Comparison of ENCODE assay signal across 39 cellular contexts in the genomic region with DNA sequence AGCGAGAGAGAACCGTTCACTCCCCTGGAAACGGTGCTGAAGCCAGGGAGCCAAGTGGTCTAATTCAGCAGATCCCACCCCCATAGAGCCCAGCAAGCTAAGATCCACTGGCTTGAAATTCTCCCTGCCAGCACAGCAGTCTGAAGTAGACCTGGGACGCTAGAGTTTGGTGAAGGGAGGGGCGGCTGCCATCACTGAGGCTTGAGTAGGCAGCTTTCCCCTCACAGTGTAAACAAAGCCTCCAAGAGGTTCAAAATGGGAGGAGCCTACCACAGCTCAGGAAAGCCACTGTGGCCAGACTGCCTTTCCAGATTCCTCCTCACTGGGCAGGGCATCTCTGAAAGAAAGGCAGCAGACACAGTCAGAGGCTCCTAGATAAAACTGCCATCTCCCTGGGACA. TPM values are rescaled to one million over a fixed set of nuclear protein-coding genes. Genes with fewer than 3 reads are reported as not detected.
"Had no signal": no experiment of that assay in that cellular context is flagged by ENCODE, and none has a peak within 500 bp of the region (broad histone marks: within the 10 kb centered on the region; RNA-seq: fewer than 3 reads in every experiment).

No MANE protein-coding gene starts in this region.

- H3K9me3 Mint-ChIP-seq: activated B cell treated with CpG ODN at 0.5 μM for 24 hours; activated CD4-positive, alpha-beta memory T cell treated with anti-CD3 and anti-CD28 coated beads for 36 hours; activated CD4-positive, alpha-beta T cell treated with anti-CD3 and anti-CD28 coated beads, Interleukin-2, amount 10 ng/mL, durations not matched to agents 24 days and 14 days; activated CD8-positive, alpha-beta T cell treated with anti-CD3 and anti-CD28 coated beads for 36 hours; activated naive CD4-positive, alpha-beta T cell treated with anti-CD3 and anti-CD28 coated beads for 36 hours; activated naive CD4-positive, alpha-beta T cell treated with anti-CD3 and anti-CD28 coated beads, Interleukin-2, amount 50 U/mL, for 72 hours; activated naive CD8-positive, alpha-beta T cell treated with anti-CD3 and anti-CD28 coated beads for 36 hours; activated T-cell treated with anti-CD3 and anti-CD28 coated beads, Interleukin-2, amount 50 U/mL, for 4 hours; activated T-cell treated with anti-CD3 and anti-CD28 coated beads, Interleukin-2, amount 50 U/mL, for 72 hours; activated T-helper 1 cell treated with anti-CD3 and anti-CD28 coated beads, Interleukin-12 subunit alpha, Interleukin-12 subunit beta, Interleukin-2, Interleukin-4 antibody, amounts not matched to agents 30 ng/mL and 10 ng/mL and 1 ng/mL, durations not matched to agents 14 hours and 24 hours and 36 hours; activated T-helper 17 cell treated with anti-CD3 and anti-CD28 coated beads, Interleukin-2, amount 50 U/mL, for 72 hours; central memory CD8-positive, alpha-beta T cell; T-helper 1 cell treated with Interleukin-12 subunit alpha and Interleukin-12 subunit beta and Interleukin-4 antibody, amounts not matched to agents 30 μg/mL and 1 μg/mL, for 36 hours; T-helper 2 cell treated with Interferon-gamma antibody and Interleukin-4, amounts not matched to agents 5 μg/mL and 100 μg/mL, for 36 hours had no signal

- H3K9me3 ChIP-seq: adrenal gland, ascending aorta had no signal

- FAIRE-seq: bronchial epithelial cell, TTC549 had no signal

- H3K27me3 ChIP-seq: adrenal gland, ascending aorta, cardiac muscle cell had no signal

- H3K4me1 Mint-ChIP-seq: activated B cell treated with CpG ODN at 0.5 μM for 24 hours; activated CD4-positive, alpha-beta T cell treated with anti-CD3 and anti-CD28 coated beads, Interleukin-2, amount 10 ng/mL, durations not matched to agents 24 days and 14 days; activated naive CD8-positive, alpha-beta T cell treated with anti-CD3 and anti-CD28 coated beads for 36 hours; activated T-helper 17 cell treated with anti-CD3 and anti-CD28 coated beads, Interleukin-2, amount 50 U/mL, for 72 hours; brain; central memory CD8-positive, alpha-beta T cell had no signal

- H3K4me3 Mint-ChIP-seq: activated B cell treated with CpG ODN at 0.5 μM for 24 hours; activated CD4-positive, alpha-beta memory T cell treated with anti-CD3 and anti-CD28 coated beads for 36 hours; activated CD4-positive, alpha-beta T cell treated with anti-CD3 and anti-CD28 coated beads, Interleukin-2, amount 10 ng/mL, durations not matched to agents 24 days and 14 days; activated CD8-positive, alpha-beta T cell treated with anti-CD3 and anti-CD28 coated beads for 36 hours; activated naive CD4-positive, alpha-beta T cell treated with anti-CD3 and anti-CD28 coated beads for 36 hours; activated naive CD8-positive, alpha-beta T cell treated with anti-CD3 and anti-CD28 coated beads for 36 hours; activated T-cell treated with anti-CD3 and anti-CD28 coated beads, Interleukin-2, amount 50 U/mL, for 4 hours; activated T-cell treated with anti-CD3 and anti-CD28 coated beads, Interleukin-2, amount 50 U/mL, for 72 hours; activated T-helper 1 cell treated with anti-CD3 and anti-CD28 coated beads, Interleukin-12 subunit alpha, Interleukin-12 subunit beta, Interleukin-2, Interleukin-4 antibody, amounts not matched to agents 30 ng/mL and 10 ng/mL and 1 ng/mL, durations not matched to agents 14 hours and 24 hours and 36 hours; activated T-helper 17 cell treated with anti-CD3 and anti-CD28 coated beads, Interleukin-2, amount 50 U/mL, for 72 hours; brain; central memory CD8-positive, alpha-beta T cell; T-helper 1 cell treated with Interleukin-12 subunit alpha and Interleukin-12 subunit beta and Interleukin-4 antibody, amounts not matched to agents 30 μg/mL and 1 μg/mL, for 36 hours; T-helper 2 cell treated with Interferon-gamma antibody and Interleukin-4, amounts not matched to agents 5 μg/mL and 100 μg/mL, for 36 hours had no signal

- H3K36me3 ChIP-seq: adrenal gland, ascending aorta, cardiac muscle cell had no signal

- H3K4me1 ChIP-seq: adrenal gland, ascending aorta had no signal

- H3K27ac ChIP-seq: adrenal gland, ascending aorta, cardiac muscle cell, VCaP had no signal

- H3K27ac Mint-ChIP-seq: activated B cell treated with CpG ODN at 0.5 μM for 24 hours; activated CD4-positive, alpha-beta memory T cell treated with anti-CD3 and anti-CD28 coated beads for 36 hours; activated CD4-positive, alpha-beta T cell treated with anti-CD3 and anti-CD28 coated beads, Interleukin-2, amount 10 ng/mL, durations not matched to agents 24 days and 14 days; activated CD8-positive, alpha-beta T cell treated with anti-CD3 and anti-CD28 coated beads for 36 hours; activated naive CD4-positive, alpha-beta T cell treated with anti-CD3 and anti-CD28 coated beads for 36 hours; activated naive CD4-positive, alpha-beta T cell treated with anti-CD3 and anti-CD28 coated beads, Interleukin-2, amount 50 U/mL, for 72 hours; activated naive CD8-positive, alpha-beta T cell treated with anti-CD3 and anti-CD28 coated beads for 36 hours; activated T-cell treated with anti-CD3 and anti-CD28 coated beads, Interleukin-2, amount 50 U/mL, for 72 hours; activated T-helper 1 cell treated with anti-CD3 and anti-CD28 coated beads, Interleukin-12 subunit alpha, Interleukin-12 subunit beta, Interleukin-2, Interleukin-4 antibody, amounts not matched to agents 30 ng/mL and 10 ng/mL and 1 ng/mL, durations not matched to agents 14 hours and 24 hours and 36 hours; activated T-helper 17 cell treated with anti-CD3 and anti-CD28 coated beads, Interleukin-2, amount 50 U/mL, for 72 hours; brain; T-helper 1 cell treated with Interleukin-12 subunit alpha and Interleukin-12 subunit beta and Interleukin-4 antibody, amounts not matched to agents 30 μg/mL and 1 μg/mL, for 36 hours; T-helper 2 cell treated with Interferon-gamma antibody and Interleukin-4, amounts not matched to agents 5 μg/mL and 100 μg/mL, for 36 hours had no signal

- DNase-seq: activated B cell treated with CpG ODN at 0.5 μM for 24 hours; activated CD4-positive, alpha-beta memory T cell treated with anti-CD3 and anti-CD28 coated beads for 36 hours; activated CD4-positive, alpha-beta T cell treated with anti-CD3 and anti-CD28 coated beads for 4 hours; activated CD4-positive, alpha-beta T cell treated with anti-CD3 and anti-CD28 coated beads, Interleukin-2, amount 10 ng/mL, durations not matched to agents 24 days and 14 days; activated CD4-positive, alpha-beta T cell treated with anti-CD3 and anti-CD28 coated beads, Interleukin-2, amount 50 U/mL, for 1 hour; activated CD4-positive, alpha-beta T cell treated with anti-CD3 and anti-CD28 coated beads, Interleukin-2, amount 50 U/mL, for 4 hours; activated CD4-positive, CD25-positive, alpha-beta regulatory T cell treated with anti-CD3 and anti-CD28 coated beads, Interleukin-2, amount 50 U/mL, for 72 hours; activated CD8-positive, alpha-beta memory T cell treated with anti-CD3 and anti-CD28 coated beads, Interleukin-2, amount 50 U/mL, for 4 hours; activated CD8-positive, alpha-beta T cell treated with anti-CD3 and anti-CD28 coated beads for 36 hours; activated effector memory CD4-positive, alpha-beta T cell treated with anti-CD3 and anti-CD28 coated beads, Interleukin-2, amount 50 U/mL, for 16 hours; activated gamma-delta T cell treated with Interleukin-2 at 50 U/mL for 16 hours; activated naive CD4-positive, alpha-beta T cell; activated naive CD4-positive, alpha-beta T cell treated with anti-CD3 and anti-CD28 coated beads for 36 hours; activated naive CD4-positive, alpha-beta T cell treated with anti-CD3 and anti-CD28 coated beads, Interleukin-2, amount 50 U/mL, for 16 hours; activated naive CD8-positive, alpha-beta T cell treated with anti-CD3 and anti-CD28 coated beads for 36 hours; activated T-cell treated with anti-CD3 and anti-CD28 coated beads for 4 hours; activated T-cell treated with anti-CD3 and anti-CD28 coated beads, Interleukin-2, amount 50 U/mL, for 1 hour; activated T-cell treated with anti-CD3 and anti-CD28 coated beads, Interleukin-2, amount 50 U/mL, for 4 hours; activated T-cell treated with anti-CD3 and anti-CD28 coated beads, Interleukin-2, amount 50 U/mL, for 72 hours; adrenal gland; amniotic stem cell; caudate nucleus; cerebellar nuclear complex; T-helper 1 cell; T-helper 2 cell; T-helper 9 cell had no signal

- H3K27me3 Mint-ChIP-seq: activated B cell treated with CpG ODN at 0.5 μM for 24 hours; activated CD4-positive, alpha-beta T cell treated with anti-CD3 and anti-CD28 coated beads, Interleukin-2, amount 10 ng/mL, durations not matched to agents 24 days and 14 days; central memory CD8-positive, alpha-beta T cell had no signal

- ATAC-seq: activated CD8-positive, alpha-beta T cell treated with anti-CD3 and anti-CD28 coated beads for 36 hours; activated naive CD4-positive, alpha-beta T cell treated with anti-CD3 and anti-CD28 coated beads, Interleukin-2, amount 50 U/mL, for 72 hours; activated T-cell treated with anti-CD3 and anti-CD28 coated beads, Interleukin-2, amount 50 U/mL, for 4 hours; activated T-cell treated with anti-CD3 and anti-CD28 coated beads, Interleukin-2, amount 50 U/mL, for 72 hours; activated T-helper 17 cell treated with anti-CD3 and anti-CD28 coated beads, Interleukin-2, amount 50 U/mL, for 72 hours had no signal

- H3K4me3 ChIP-seq: adrenal gland, ascending aorta, cardiac muscle cell had no signal

- H3K36me3 Mint-ChIP-seq: activated CD4-positive, alpha-beta memory T cell treated with anti-CD3 and anti-CD28 coated beads for 36 hours; activated naive CD4-positive, alpha-beta T cell treated with anti-CD3 and anti-CD28 coated beads, Interleukin-2, amount 50 U/mL, for 72 hours; activated naive CD8-positive, alpha-beta T cell treated with anti-CD3 and anti-CD28 coated beads for 36 hours; brain had no signal

RNA-seq across cellular contexts. Expression of a gene that starts 37.8 kb away (rescaled TPM):
- total RNA-seq: activated CD4-positive, alpha-beta T cell treated with anti-CD3 and anti-CD28 coated beads, Interleukin-2, amount 10 ng/mL, durations not matched to agents 24 days and 14 days; activated T-helper 1 cell treated with anti-CD3 and anti-CD28 coated beads, Interleukin-12 subunit alpha, Interleukin-12 subunit beta, Interleukin-2, Interleukin-4 antibody, amounts not matched to agents 30 ng/mL and 10 ng/mL and 1 ng/mL, durations not matched to agents 14 hours and 24 hours and 36 hours had no signal

RNA-seq across cellular contexts. Expression of a gene that starts 46.0 kb away (rescaled TPM):
- total RNA-seq: activated B cell treated with CpG ODN at 0.5 μM for 24 hours; activated CD4-positive, alpha-beta memory T cell treated with anti-CD3 and anti-CD28 coated beads for 36 hours; activated CD4-positive, alpha-beta T cell treated with anti-CD3 and anti-CD28 coated beads, Interleukin-2, amount 10 ng/mL, durations not matched to agents 24 days and 14 days; activated CD8-positive, alpha-beta memory T cell treated with anti-CD3 and anti-CD28 coated beads for 36 hours; activated CD8-positive, alpha-beta T cell treated with anti-CD3 and anti-CD28 coated beads for 36 hours; activated naive CD4-positive, alpha-beta T cell treated with anti-CD3 and anti-CD28 coated beads for 36 hours; activated naive CD4-positive, alpha-beta T cell treated with anti-CD3 and anti-CD28 coated beads, Interleukin-2, amount 50 U/mL, for 72 hours; activated naive CD8-positive, alpha-beta T cell treated with anti-CD3 and anti-CD28 coated beads for 36 hours; activated T-cell treated with anti-CD3 and anti-CD28 coated beads, Interleukin-2, amount 50 U/mL, for 4 hours; activated T-cell treated with anti-CD3 and anti-CD28 coated beads, Interleukin-2, amount 50 U/mL, for 72 hours; activated T-helper 1 cell treated with anti-CD3 and anti-CD28 coated beads, Interleukin-12 subunit alpha, Interleukin-12 subunit beta, Interleukin-2, Interleukin-4 antibody, amounts not matched to agents 30 ng/mL and 10 ng/mL and 1 ng/mL, durations not matched to agents 14 hours and 24 hours and 36 hours; activated T-helper 17 cell treated with anti-CD3 and anti-CD28 coated beads, Interleukin-2, amount 50 U/mL, for 72 hours; ascending aorta; bronchial epithelial cell; cardiac muscle cell had no signal
- polyA plus RNA-seq: adrenal gland, cardiac muscle cell had no signal
